In genomic region chrX:17656556-17656955, GRCh38 we compare ENCODE assay signal across 17 cellular contexts.
DNase-seq lines count a peak whose midpoint lies in the region; ATAC-seq and TF ChIP-seq lines count a peak whose summit lies in the region.
"Had no signal": no experiment of that assay in that cellular context is flagged by ENCODE, and none has a peak within 500 bp of the region (broad histone marks: within the 10 kb centered on the region; RNA-seq: fewer than 3 reads in every experiment).

No MANE protein-coding gene starts in this region.

- H3K4me1 ChIP-seq in iPS-15b (ENCODE audit: control insufficient read depth, insufficient read depth, low read length) = peaks cover 2% of the 10 kb centered on the region
- peaks cover 0 to 17% of the 10 kb centered on the region in 2 donors for H3K4me1 ChIP-seq in thoracic aorta (ENCODE audit: control insufficient read depth in 1 of 2, low read depth in 2 of 2)

- H3K27ac Mint-ChIP-seq in activated naive CD8-positive, alpha-beta T cell = no peak overlapping the region
- H3K27ac Mint-ChIP-seq: activated naive CD4-positive, alpha-beta T cell treated with anti-CD3 and anti-CD28 coated beads, Interleukin-2, amount 10 ng/mL, durations not matched to agents 7 days and 5 days had no signal

- no peak for DNase-seq in activated T-cell treated with anti-CD3 and anti-CD28 coated beads, Interleukin-2, amount 50 U/mL, for 4 hours
- DNase-seq in activated T-cell treated with anti-CD3 and anti-CD28 coated beads, Interleukin-2, amount 50 U/mL, for 1 hour = no peak
- no peak for DNase-seq in thoracic aorta (ENCODE audit: low spot score)
- DNase-seq in KG1 (lab: John Stamatoyannopoulos, UW) = no peak
- DNase-seq in NCI-H2081 (lab: John Stamatoyannopoulos, UW) = no peak
- DNase-seq: activated naive CD4-positive, alpha-beta T cell treated with anti-CD3 and anti-CD28 coated beads, Interleukin-2, amount 10 ng/mL, durations not matched to agents 7 days and 5 days; cerebellar nuclear complex; EL; left colon; NCI-H1092; NCI-H2171; NK-92 treated with Interleukin-12 subunit alpha and Interleukin-12 subunit beta, amount 100 ng/mL, for 24 hours; Right ventricle myocardium superior had no signal

- H3K4me1 Mint-ChIP-seq in activated T-cell treated with anti-CD3 and anti-CD28 coated beads, Interleukin-2, amount 50 U/mL, for 4 hours (ENCODE audit: low read depth) = peaks cover 21% of the 10 kb centered on the region
- peaks cover 26% of the 10 kb centered on the region for H3K4me1 Mint-ChIP-seq in activated naive CD8-positive, alpha-beta T cell (ENCODE audit: low read depth)

- H3K27ac ChIP-seq in thoracic aorta = peak overlapping the region; percentile 34 to 60
- H3K27ac ChIP-seq: suprapubic skin had no signal

- H3K36me3 ChIP-seq in iPS-15b (ENCODE audit: control insufficient read depth, insufficient read depth, low read length) = no peaks in the 10 kb centered on the region
- H3K36me3 ChIP-seq in thoracic aorta = no peaks in the 10 kb centered on the region
- H3K36me3 ChIP-seq: suprapubic skin had no signal

- no peak overlapping the region for H3K9ac ChIP-seq in iPS-15b (ENCODE audit: low read depth, low read length)

- peak overlapping the region; percentile 52 for H3K4me3 Mint-ChIP-seq in activated T-cell treated with anti-CD3 and anti-CD28 coated beads, Interleukin-2, amount 50 U/mL, for 4 hours
- H3K4me3 Mint-ChIP-seq in activated naive CD8-positive, alpha-beta T cell = peak overlapping the region; percentile 75

- no peak for TF ChIP-seq CTCF in thoracic aorta (IDR thresholded peaks at IDR 0.05)

- ATAC-seq in activated T-cell treated with anti-CD3 and anti-CD28 coated beads, Interleukin-2, amount 50 U/mL, for 4 hours = no peak
- ATAC-seq in thoracic aorta (ENCODE audit: insufficient number of reproducible peaks, low FRiP score, low read depth) (no peak), HG03039 (IDR thresholded peaks at IDR 0.05; ENCODE audit: unreplicated experiment) (no peak)
- ATAC-seq: left colon had no signal

- no peaks in the 10 kb centered on the region for H3K9me3 Mint-ChIP-seq in activated T-cell treated with anti-CD3 and anti-CD28 coated beads, Interleukin-2, amount 50 U/mL, for 4 hours
- no peaks in the 10 kb centered on the region for H3K9me3 Mint-ChIP-seq in activated naive CD8-positive, alpha-beta T cell (ENCODE audit: low read depth)

- H3K9me3 ChIP-seq in iPS-15b (ENCODE audit: control insufficient read depth, insufficient read depth, low read length) = no peaks in the 10 kb centered on the region
- no peaks in the 10 kb centered on the region for H3K9me3 ChIP-seq in thoracic aorta
- H3K9me3 ChIP-seq: suprapubic skin had no signal

- H3K4me3 ChIP-seq in iPS-15b (ENCODE audit: low read depth, low read length) = peak overlapping the region; percentile 72
- H3K4me3 ChIP-seq in thoracic aorta = peak overlapping the region; percentile 72

- H3K27me3 ChIP-seq in iPS-15b (ENCODE audit: control insufficient read depth, insufficient read depth, low read length) = peaks cover 41% of the 10 kb centered on the region
- no peaks in the 10 kb centered on the region for H3K27me3 ChIP-seq in thoracic aorta (replicated peaks; ENCODE audit: insufficient read depth)

- H3K27me3 Mint-ChIP-seq in activated T-cell treated with anti-CD3 and anti-CD28 coated beads, Interleukin-2, amount 50 U/mL, for 4 hours (ENCODE audit: low read depth) = peaks cover 4% of the 10 kb centered on the region
- H3K27me3 Mint-ChIP-seq in activated naive CD8-positive, alpha-beta T cell = no peaks in the 10 kb centered on the region

- no peaks in the 10 kb centered on the region for H3K36me3 Mint-ChIP-seq in activated T-cell treated with anti-CD3 and anti-CD28 coated beads, Interleukin-2, amount 50 U/mL, for 4 hours (ENCODE audit: insufficient read depth)
- no peaks in the 10 kb centered on the region for H3K36me3 Mint-ChIP-seq in activated naive CD8-positive, alpha-beta T cell
- H3K36me3 Mint-ChIP-seq: activated naive CD4-positive, alpha-beta T cell treated with anti-CD3 and anti-CD28 coated beads, Interleukin-2, amount 10 ng/mL, durations not matched to agents 7 days and 5 days had no signal
